Comparison of ENCODE assay signal across 9 cellular contexts in genomic region chr6:63527658-63528514, GRCh38. TPM values are rescaled to one million over a fixed set of nuclear protein-coding genes. Genes with fewer than 3 reads are reported as not detected.
A peak's percentile ranks its signal among the peaks of the same experiment; 100 is the strongest.
DNase-seq lines count a peak whose midpoint lies in the region; ATAC-seq, FAIRE-seq and TF ChIP-seq lines count a peak whose summit lies in the region.
"Had no signal": no experiment of that assay in that cellular context is flagged by ENCODE, and none has a peak within 500 bp of the region (broad histone marks: within the 10 kb centered on the region; RNA-seq: fewer than 3 reads in every experiment).

No MANE protein-coding gene starts in this region.

- CTCF ChIA-PET in activated naive CD4-positive, alpha-beta T cell treated with anti-CD3 and anti-CD28 coated beads, Interleukin-2, amount 10 ng/mL, durations not matched to agents 7 days and 5 days (lab: Charles Lee): interaction anchor here (0.6 kb wide), 1 partner anchor 748 kb away, joined by 3 read pairs; no protein-coding TSS in a partner anchor

- H3K4me3 ChIP-seq in RWPE2 (ENCODE audit: severe bottlenecking): peak overlapping the region; percentile 14

- no peaks in the 10 kb centered on the region for H3K27me3 ChIP-seq in RWPE2 (ENCODE audit: insufficient read depth, poor library complexity, severe bottlenecking)

- peaks cover 41% of the 10 kb centered on the region for H3K4me1 Mint-ChIP-seq in activated naive CD4-positive, alpha-beta T cell treated with anti-CD3 and anti-CD28 coated beads, Interleukin-2, amount 10 ng/mL, durations not matched to agents 7 days and 5 days

- H3K4me1 ChIP-seq in RWPE2 (ENCODE audit: insufficient read depth, poor library complexity, severe bottlenecking): peaks cover 40% of the 10 kb centered on the region

- H3K27ac Mint-ChIP-seq in activated naive CD4-positive, alpha-beta T cell treated with anti-CD3 and anti-CD28 coated beads, Interleukin-2, amount 10 ng/mL, durations not matched to agents 7 days and 5 days: peak overlapping the region; percentile 81

- no peak overlapping the region for H3K4me3 Mint-ChIP-seq in activated naive CD4-positive, alpha-beta T cell treated with anti-CD3 and anti-CD28 coated beads, Interleukin-2, amount 10 ng/mL, durations not matched to agents 7 days and 5 days

- no peak for DNase-seq in activated naive CD4-positive, alpha-beta T cell treated with anti-CD3 and anti-CD28 coated beads, Interleukin-2, amount 10 ng/mL, durations not matched to agents 7 days and 5 days
- no peak for DNase-seq in activated naive CD4-positive, alpha-beta T cell (lab: John Stamatoyannopoulos, UW)
- DNase-seq in RWPE2 (ENCODE audit: low spot score): peak; percentile 81
- peak; percentile 22 for DNase-seq in glomerular endothelial cell (ENCODE audit: extremely low read depth, low read depth, low spot score)
- peak; percentile 58 for DNase-seq in ureter (ENCODE audit: low spot score)
- no peak for DNase-seq in GM20000 (ENCODE audit: low spot score)
- no peak for DNase-seq in D721Med (ENCODE audit: insufficient read length, low spot score)
- DNase-seq in NK-92 (lab: John Stamatoyannopoulos, UW; ENCODE audit: unreplicated experiment): no peak
- DNase-seq: posterior cingulate gyrus had no signal

- H3K36me3 ChIP-seq in RWPE2 (ENCODE audit: low read depth): peaks cover 7% of the 10 kb centered on the region

- H3K27ac ChIP-seq in RWPE2 (ENCODE audit: poor library complexity, severe bottlenecking): peak overlapping the region; percentile 90

- no peaks in the 10 kb centered on the region for H3K9me3 ChIP-seq in RWPE2 (ENCODE audit: severe bottlenecking)

- H3K27me3 Mint-ChIP-seq in activated naive CD4-positive, alpha-beta T cell treated with anti-CD3 and anti-CD28 coated beads, Interleukin-2, amount 10 ng/mL, durations not matched to agents 7 days and 5 days: no peaks in the 10 kb centered on the region

- no peak for FAIRE-seq in D721Med (lab: Jason Lieb, UNC)

- no peak for TF ChIP-seq CTCF in RWPE2 (IDR thresholded peaks at IDR 0.05; ENCODE audit: poor library complexity, severe bottlenecking)
- no peak for TF ChIP-seq CTCF in GM20000 (IDR thresholded peaks at IDR 0.05; ENCODE audit: extremely low read depth, missing control alignments)
- TF ChIP-seq CTCF in D721Med (IDR thresholded peaks at IDR 0.05; ENCODE audit: insufficient read depth, missing control alignments): no peak

- ATAC-seq in RWPE2 (ENCODE audit: low read depth): peak; percentile 86

- H3K36me3 Mint-ChIP-seq in activated naive CD4-positive, alpha-beta T cell treated with anti-CD3 and anti-CD28 coated beads, Interleukin-2, amount 10 ng/mL, durations not matched to agents 7 days and 5 days: peaks cover 6% of the 10 kb centered on the region

- H3K9me3 Mint-ChIP-seq in activated naive CD4-positive, alpha-beta T cell treated with anti-CD3 and anti-CD28 coated beads, Interleukin-2, amount 10 ng/mL, durations not matched to agents 7 days and 5 days: peaks cover 2% of the 10 kb centered on the region

RNA-seq across cellular contexts. Expression of gene PTP4A1, which starts 44.4 kb away (rescaled TPM):
- total RNA-seq in glomerular endothelial cell (49.4 and 56.4 TPM in 2 replicates), ureter (55.6 TPM)

Comparison
In these comparisons a context has a peak if more than half of its experiments do, and no peak if none do; other contexts are left out.
1. DNase-seq: peak in RWPE2 (single experiment), glomerular endothelial cell (single experiment) and ureter (single experiment); none in activated naive CD4-positive, alpha-beta T cell treated with anti-CD3 and anti-CD28 coated beads, Interleukin-2, amount 10 ng/mL, durations not matched to agents 7 days and 5 days (single experiment), activated naive CD4-positive, alpha-beta T cell (0 of 4), GM20000 (single experiment), D721Med (single experiment) and NK-92 (single experiment).